Comparison of ENCODE assay signal across 19 cellular contexts in genomic region chr17:40295471-40296457, GRCh38. TPM values are rescaled to one million over a fixed set of nuclear protein-coding genes. Genes with fewer than 3 reads are reported as not detected.
A peak's percentile ranks its signal among the peaks of the same experiment; 100 is the strongest.
DNase-seq lines count a peak whose midpoint lies in the region; ATAC-seq and TF ChIP-seq lines count a peak whose summit lies in the region.
"Had no signal": no experiment of that assay in that cellular context is flagged by ENCODE, and none has a peak within 500 bp of the region (broad histone marks: within the 10 kb centered on the region; RNA-seq: fewer than 3 reads in every experiment).

No MANE protein-coding gene starts in this region.

- H3K27me3 ChIP-seq in H7 (ENCODE audit: control insufficient read depth, insufficient read depth, low read length) (no peaks in the 10 kb centered on the region), psoas muscle (ENCODE audit: insufficient read depth in 3 of 3, low read length in 2 of 3) (no peaks in the 10 kb centered on the region)
- H3K27me3 ChIP-seq: BLaER1 treated with 17β-estradiol and CSF1 and Interleukin-3, amounts not matched to agents 10 nM and 100 nM; gastrocnemius medialis; tibial artery had no signal

- H3K36me3 ChIP-seq in H7 (replicated peaks; ENCODE audit: control insufficient read depth, insufficient read depth, low read length) (peaks cover 37% of the 10 kb centered on the region), psoas muscle (ENCODE audit: insufficient read depth in 1 of 2, low read depth in 1 of 2) (no peaks in the 10 kb centered on the region)
- H3K36me3 ChIP-seq: gastrocnemius medialis, tibial artery had no signal

- no peaks in the 10 kb centered on the region for H3K9me3 Mint-ChIP-seq in activated T-helper 2 cell treated with anti-CD3 and anti-CD28 coated beads, Interferon-gamma antibody, Interleukin-2, Interleukin-4, amounts not matched to agents 10 μg/mL and 5 μg/mL and 100 μg/mL, durations not matched to agents 14 hours and 24 hours and 36 hours
- H3K9me3 Mint-ChIP-seq: dendritic cell treated with granulocyte-macrophage colony-stimulating factor and Interleukin-4, amounts not matched to agents 40 ng/mL and 50 ng/mL, for 4 days had no signal

- no peak for DNase-seq in activated CD4-positive, CD25-positive, alpha-beta regulatory T cell treated with anti-CD3 and anti-CD28 coated beads, Interleukin-2, amount 50 U/mL, for 72 hours
- peak; percentile 47 for DNase-seq in H7
- no peak for DNase-seq in activated T-helper 2 cell treated with anti-CD3 and anti-CD28 coated beads, Interferon-gamma antibody, Interleukin-2, Interleukin-4, amounts not matched to agents 10 μg/mL and 5 μg/mL and 100 μg/mL, durations not matched to agents 14 hours and 24 hours and 36 hours (ENCODE audit: low spot score)
- DNase-seq in psoas muscle, result peak in 1 of 2 donors; percentile 4
- no peak for DNase-seq in RWPE1 (ENCODE audit: low spot score)
- no peak for DNase-seq in amniotic stem cell (lab: John Stamatoyannopoulos, UW)
- DNase-seq: erythroblast, gastrocnemius medialis, MV-4-11, NCI-H2171, NCI-H748 treated with DMSO at 0.1 percent for 48 hours, posterior cingulate gyrus, small intestine, tibial artery had no signal

- H3K4me1 ChIP-seq in psoas muscle, result peaks cover 11% of the 10 kb centered on the region

- no peaks in the 10 kb centered on the region for H3K27me3 Mint-ChIP-seq in activated T-helper 2 cell treated with anti-CD3 and anti-CD28 coated beads, Interferon-gamma antibody, Interleukin-2, Interleukin-4, amounts not matched to agents 10 μg/mL and 5 μg/mL and 100 μg/mL, durations not matched to agents 14 hours and 24 hours and 36 hours (ENCODE audit: low read depth)
- H3K27me3 Mint-ChIP-seq: dendritic cell treated with granulocyte-macrophage colony-stimulating factor and Interleukin-4, amounts not matched to agents 40 ng/mL and 50 ng/mL, for 4 days had no signal

- H3K4me3 Mint-ChIP-seq in activated T-helper 2 cell treated with anti-CD3 and anti-CD28 coated beads, Interferon-gamma antibody, Interleukin-2, Interleukin-4, amounts not matched to agents 10 μg/mL and 5 μg/mL and 100 μg/mL, durations not matched to agents 14 hours and 24 hours and 36 hours (ENCODE audit: low read depth), result peak overlapping the region; percentile 49
- H3K4me3 Mint-ChIP-seq: dendritic cell treated with granulocyte-macrophage colony-stimulating factor and Interleukin-4, amounts not matched to agents 40 ng/mL and 50 ng/mL, for 4 days had no signal

- WGBS in psoas muscle, 3 donors, result 71 to 77% (median 75%) methylated on average over 5 of the region's 5 CpGs

- H3K36me3 Mint-ChIP-seq in activated T-helper 2 cell treated with anti-CD3 and anti-CD28 coated beads, Interferon-gamma antibody, Interleukin-2, Interleukin-4, amounts not matched to agents 10 μg/mL and 5 μg/mL and 100 μg/mL, durations not matched to agents 14 hours and 24 hours and 36 hours (ENCODE audit: low read depth), result peaks cover 86% of the 10 kb centered on the region

- intact Hi-C loops in activated T-helper 2 cell treated with anti-CD3 and anti-CD28 coated beads, Interferon-gamma antibody, Interleukin-2, Interleukin-4, amounts not matched to agents 10 μg/mL and 5 μg/mL and 100 μg/mL, durations not matched to agents 14 hours and 24 hours and 36 hours (cut with micrococcal nuclease), result no loop called here
- intact Hi-C loops in psoas muscle (cut with DNase I), result loop anchor here in 1 of 2 donors (10.0 kb wide), 1 partner anchor 281 kb away; the partner anchor contains the start of gene CSF3

- peak overlapping the region; percentile 43 for H3K27ac ChIP-seq in psoas muscle
- H3K27ac ChIP-seq in RWPE1, result no peak overlapping the region
- H3K27ac ChIP-seq: BLaER1 treated with 17β-estradiol and CSF1 and Interleukin-3, amounts not matched to agents 10 nM and 100 nM; tibial artery had no signal

- H3K9me3 ChIP-seq in psoas muscle, result no peaks in the 10 kb centered on the region
- H3K9me3 ChIP-seq: BLaER1 treated with 17β-estradiol and CSF1 and Interleukin-3, amounts not matched to agents 10 nM and 100 nM; gastrocnemius medialis; tibial artery had no signal

- ATAC-seq in activated CD4-positive, CD25-positive, alpha-beta regulatory T cell treated with anti-CD3 and anti-CD28 coated beads, Interleukin-2, amount 50 U/mL, for 24 hours, result peak; percentile 46 to 79
- ATAC-seq in psoas muscle (no peak), GM21526 (IDR thresholded peaks at IDR 0.05; ENCODE audit: low FRiP score, unreplicated experiment) (no peak)
- ATAC-seq: gastrocnemius medialis, Panc1 had no signal

- TF ChIP-seq CTCF in psoas muscle (IDR thresholded peaks at IDR 0.05) (no peak), RWPE1 (conservative IDR thresholded peaks at IDR 0.05; ENCODE audit: low read depth) (no peak)

- H3K4me1 Mint-ChIP-seq in activated T-helper 2 cell treated with anti-CD3 and anti-CD28 coated beads, Interferon-gamma antibody, Interleukin-2, Interleukin-4, amounts not matched to agents 10 μg/mL and 5 μg/mL and 100 μg/mL, durations not matched to agents 14 hours and 24 hours and 36 hours (ENCODE audit: low read depth), result peaks cover 35% of the 10 kb centered on the region

- peak overlapping the region; percentile 61 for H3K27ac Mint-ChIP-seq in activated T-helper 2 cell treated with anti-CD3 and anti-CD28 coated beads, Interferon-gamma antibody, Interleukin-2, Interleukin-4, amounts not matched to agents 10 μg/mL and 5 μg/mL and 100 μg/mL, durations not matched to agents 14 hours and 24 hours and 36 hours
- H3K27ac Mint-ChIP-seq: dendritic cell treated with granulocyte-macrophage colony-stimulating factor and Interleukin-4, amounts not matched to agents 40 ng/mL and 50 ng/mL, for 4 days had no signal

- CTCF ChIA-PET in RWPE1 (lab: Yijun Ruan, JAX), result interaction anchor here (0.6 kb wide), 1 partner anchor 11 kb away, joined by 7 read pairs; no protein-coding TSS in a partner anchor

- H3K4me3 ChIP-seq in H7 (ENCODE audit: insufficient read depth, low read depth, low read length), result no peak overlapping the region
- no peak overlapping the region for H3K4me3 ChIP-seq in psoas muscle
- H3K4me3 ChIP-seq: BLaER1 treated with 17β-estradiol and CSF1 and Interleukin-3, amounts not matched to agents 10 nM and 100 nM; gastrocnemius medialis; tibial artery had no signal

- POLR2A ChIA-PET in RWPE1 (lab: Yijun Ruan, JAX; ENCODE audit: low non-redundant PET), result no interaction called here

RNA-seq across cellular contexts. Expression of gene CDC6, which starts 8.1 kb away (rescaled TPM):
- 80.8 and 83.6 TPM in 2 replicates for total RNA-seq in H7 (2014; rRNA removed; shearing (Covaris generic))
- 126 and 133 TPM in 2 replicates for total RNA-seq in activated T-helper 2 cell treated with anti-CD3 and anti-CD28 coated beads, Interferon-gamma antibody, Interleukin-2, Interleukin-4, amounts not matched to agents 10 μg/mL and 5 μg/mL and 100 μg/mL, durations not matched to agents 14 hours and 24 hours and 36 hours
- total RNA-seq in psoas muscle, result under 1 TPM; 0.27 to 0.90 (median 0.42) TPM
- polyA plus RNA-seq in psoas muscle, result 1 to 10 TPM in 2 of 3 donors, under 1 TPM in 1; 0.86 to 2.5 (median 1.4) TPM

RNA-seq across cellular contexts. Expression of gene RARA, which starts 13.2 kb away (rescaled TPM):
- total RNA-seq in H7 (2014; rRNA removed; shearing (Covaris generic)), result 19.3 and 22.1 TPM in 2 replicates
- total RNA-seq in activated T-helper 2 cell treated with anti-CD3 and anti-CD28 coated beads, Interferon-gamma antibody, Interleukin-2, Interleukin-4, amounts not matched to agents 10 μg/mL and 5 μg/mL and 100 μg/mL, durations not matched to agents 14 hours and 24 hours and 36 hours, result 30.4 and 35.1 TPM in 2 replicates
- total RNA-seq in psoas muscle, result 10 to 100 TPM; 15.0 to 51.1 (median 44.6) TPM
- 10 to 100 TPM; 15.0 to 76.9 (median 18.6) TPM for polyA plus RNA-seq in psoas muscle

Comparison
In these comparisons a context has a peak if more than half of its experiments do, and no peak if none do; other contexts are left out.
1. ATAC-seq: peak in activated CD4-positive, CD25-positive, alpha-beta regulatory T cell treated with anti-CD3 and anti-CD28 coated beads, Interleukin-2, amount 50 U/mL, for 24 hours (2 of 2); none in psoas muscle (0 of 4) and GM21526 (single experiment).
2. RNA of gene CDC6, which starts 8.1 kb away (total RNA-seq): 126 to 133 TPM in activated T-helper 2 cell treated with anti-CD3 and anti-CD28 coated beads, Interferon-gamma antibody, Interleukin-2, Interleukin-4, amounts not matched to agents 10 μg/mL and 5 μg/mL and 100 μg/mL, durations not matched to agents 14 hours and 24 hours and 36 hours and 80.8 to 83.6 TPM in H7; 0.27 to 0.90 TPM in psoas muscle; every median in the first group is over 10 times any median in the second.